8 cellular contexts compared by ENCODE assay signal in the genomic region with DNA sequence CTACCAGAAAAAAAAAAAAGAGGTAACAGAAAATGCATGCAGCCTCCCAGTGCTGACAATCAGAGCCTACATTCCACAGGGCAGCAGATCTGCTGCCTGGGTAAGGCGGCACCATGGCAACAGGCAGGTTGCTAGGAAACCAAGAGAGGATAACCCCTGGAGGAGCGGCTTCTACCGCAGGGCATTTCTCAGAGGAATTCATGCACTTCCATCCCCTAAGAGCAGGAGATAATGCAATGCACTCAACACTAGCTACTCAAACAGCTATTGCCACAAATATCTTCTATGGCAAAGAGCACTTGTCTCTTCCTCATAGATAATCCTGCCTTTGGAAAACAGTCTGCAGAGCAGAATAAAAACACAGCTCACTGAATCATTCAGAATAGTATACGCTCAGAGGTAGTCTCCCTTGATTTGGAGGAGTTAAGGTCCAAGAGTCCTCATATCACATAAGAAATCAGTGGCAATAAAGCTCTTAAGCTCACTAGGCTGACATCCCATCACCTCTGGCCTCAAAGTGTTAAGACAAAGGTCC. TPM values are rescaled to one million over a fixed set of nuclear protein-coding genes. Genes with fewer than 3 reads are reported as not detected.
DNase-seq lines count a peak whose midpoint lies in the region; ATAC-seq and TF ChIP-seq lines count a peak whose summit lies in the region.

No MANE protein-coding gene starts in this region.

- no peak overlapping the region for H3K4me3 Mint-ChIP-seq in activated T-helper 1 cell treated with anti-CD3 and anti-CD28 coated beads, Interleukin-12 subunit alpha, Interleukin-12 subunit beta, Interleukin-2, Interleukin-4 antibody, amounts not matched to agents 30 ng/mL and 10 ng/mL and 1 ng/mL, durations not matched to agents 14 hours and 24 hours and 36 hours
- H3K4me3 Mint-ChIP-seq in activated naive CD8-positive, alpha-beta T cell treated with anti-CD3 and anti-CD28 coated beads for 36 hours: no peak overlapping the region

- H3K27me3 Mint-ChIP-seq in activated T-helper 1 cell treated with anti-CD3 and anti-CD28 coated beads, Interleukin-12 subunit alpha, Interleukin-12 subunit beta, Interleukin-2, Interleukin-4 antibody, amounts not matched to agents 30 ng/mL and 10 ng/mL and 1 ng/mL, durations not matched to agents 14 hours and 24 hours and 36 hours (ENCODE audit: insufficient read depth): no peaks in the 10 kb centered on the region
- H3K27me3 Mint-ChIP-seq in activated naive CD8-positive, alpha-beta T cell treated with anti-CD3 and anti-CD28 coated beads for 36 hours: no peaks in the 10 kb centered on the region

- peaks cover 55% of the 10 kb centered on the region for H3K4me1 Mint-ChIP-seq in activated T-helper 1 cell treated with anti-CD3 and anti-CD28 coated beads, Interleukin-12 subunit alpha, Interleukin-12 subunit beta, Interleukin-2, Interleukin-4 antibody, amounts not matched to agents 30 ng/mL and 10 ng/mL and 1 ng/mL, durations not matched to agents 14 hours and 24 hours and 36 hours (ENCODE audit: low read depth)
- peaks cover 75% of the 10 kb centered on the region for H3K4me1 Mint-ChIP-seq in activated naive CD8-positive, alpha-beta T cell treated with anti-CD3 and anti-CD28 coated beads for 36 hours

- peaks cover 0 to 15% (median 0%) of the 10 kb centered on the region in 9 donors for H3K36me3 ChIP-seq in heart left ventricle
- peaks cover 0 to 8% (median 0%) of the 10 kb centered on the region in 3 donors for H3K36me3 ChIP-seq in esophagus squamous epithelium

- TF ChIP-seq POLR2A in heart left ventricle (IDR thresholded peaks at IDR 0.05) (no peak), esophagus squamous epithelium (IDR thresholded peaks at IDR 0.05) (no peak)

- peaks cover 32 to 100% (median 91%) of the 10 kb centered on the region in 12 donors for H3K4me1 ChIP-seq in heart left ventricle
- peaks cover 19 to 100% (median 66%) of the 10 kb centered on the region in 3 donors for H3K4me1 ChIP-seq in esophagus squamous epithelium

- H3K4me3 ChIP-seq in heart left ventricle (no peak overlapping the region), esophagus squamous epithelium (no peak overlapping the region)

- H3K36me3 Mint-ChIP-seq in activated T-helper 1 cell treated with anti-CD3 and anti-CD28 coated beads, Interleukin-12 subunit alpha, Interleukin-12 subunit beta, Interleukin-2, Interleukin-4 antibody, amounts not matched to agents 30 ng/mL and 10 ng/mL and 1 ng/mL, durations not matched to agents 14 hours and 24 hours and 36 hours (ENCODE audit: low read depth): no peaks in the 10 kb centered on the region
- peaks cover 3% of the 10 kb centered on the region for H3K36me3 Mint-ChIP-seq in activated naive CD8-positive, alpha-beta T cell treated with anti-CD3 and anti-CD28 coated beads for 36 hours

- H3K27ac ChIP-seq in heart left ventricle (peak overlapping the region in 5 of 12 donors; percentile 3 to 42 (median 32)), esophagus squamous epithelium (peak overlapping the region in 1 of 4 donors; percentile 4)

- ATAC-seq in heart left ventricle: peak; percentile 49 to 63 (median 60)

- H3K27ac Mint-ChIP-seq in activated T-helper 1 cell treated with anti-CD3 and anti-CD28 coated beads, Interleukin-12 subunit alpha, Interleukin-12 subunit beta, Interleukin-2, Interleukin-4 antibody, amounts not matched to agents 30 ng/mL and 10 ng/mL and 1 ng/mL, durations not matched to agents 14 hours and 24 hours and 36 hours: peak overlapping the region; percentile 14
- no peak overlapping the region for H3K27ac Mint-ChIP-seq in activated naive CD8-positive, alpha-beta T cell treated with anti-CD3 and anti-CD28 coated beads for 36 hours

- no peaks in the 10 kb centered on the region for H3K27me3 ChIP-seq in heart left ventricle
- no peaks in the 10 kb centered on the region for H3K27me3 ChIP-seq in esophagus squamous epithelium

- WGBS in heart left ventricle, 4 donors: 14 to 28% (median 22%) methylated on average over 4 of the region's 4 CpGs
- WGBS in esophagus squamous epithelium, 2 donors: 48 to 51% methylated on average over 4 of the region's 4 CpGs

- DNase-seq in Caki2 (ENCODE audit: low read depth): peak; percentile 91
- peak; percentile 69 to 93 (median 91) for DNase-seq in NCI-H1417 (lab: John Stamatoyannopoulos, UW)
- DNase-seq in activated T-helper 1 cell treated with anti-CD3 and anti-CD28 coated beads, Interleukin-12 subunit alpha, Interleukin-12 subunit beta, Interleukin-2, Interleukin-4 antibody, amounts not matched to agents 30 ng/mL and 10 ng/mL and 1 ng/mL, durations not matched to agents 14 hours and 24 hours and 36 hours (ENCODE audit: low spot score): no peak
- DNase-seq in heart left ventricle: peak in 4 of 5 donors; percentile 73 to 83 (median 79)
- DNase-seq in putamen (ENCODE audit: low spot score): peak; percentile 89
- no peak for DNase-seq in activated naive CD8-positive, alpha-beta T cell treated with anti-CD3 and anti-CD28 coated beads for 36 hours
- no peak for DNase-seq in esophagus squamous epithelium (lab: John Stamatoyannopoulos, UW)
- no peak for DNase-seq in NOMO-1 treated with DMSO at 0.1 percent for 48 hours (lab: John Stamatoyannopoulos, UW; ENCODE audit: unreplicated experiment)

- H3K9me3 ChIP-seq in heart left ventricle: no peaks in the 10 kb centered on the region
- H3K9me3 ChIP-seq in esophagus squamous epithelium: no peaks in the 10 kb centered on the region

- H3K9me3 Mint-ChIP-seq in activated T-helper 1 cell treated with anti-CD3 and anti-CD28 coated beads, Interleukin-12 subunit alpha, Interleukin-12 subunit beta, Interleukin-2, Interleukin-4 antibody, amounts not matched to agents 30 ng/mL and 10 ng/mL and 1 ng/mL, durations not matched to agents 14 hours and 24 hours and 36 hours: no peaks in the 10 kb centered on the region
- H3K9me3 Mint-ChIP-seq in activated naive CD8-positive, alpha-beta T cell treated with anti-CD3 and anti-CD28 coated beads for 36 hours: peaks cover 2% of the 10 kb centered on the region

- in situ Hi-C loops in Caki2 (cut with HindIII; ENCODE audit: low pct_unique_long_range_greater_than_20kb, low sequenced_read_pairs): loop anchor here (10.0 kb wide), 1 partner anchor 75 kb away; no protein-coding TSS in a partner anchor

- TF ChIP-seq CTCF in heart left ventricle (IDR thresholded peaks at IDR 0.05): no peak
- TF ChIP-seq CTCF in esophagus squamous epithelium (IDR thresholded peaks at IDR 0.05): no peak

- intact Hi-C loops in activated T-helper 1 cell treated with anti-CD3 and anti-CD28 coated beads, Interleukin-12 subunit alpha, Interleukin-12 subunit beta, Interleukin-2, Interleukin-4 antibody, amounts not matched to agents 30 ng/mL and 10 ng/mL and 1 ng/mL, durations not matched to agents 14 hours and 24 hours and 36 hours (cut with micrococcal nuclease): no loop called here
- intact Hi-C loops in heart left ventricle (cut with DNase I) (loop anchor here in 1 of 10 donors (5.0 kb wide), 1 partner anchor 57 kb away; no protein-coding TSS in a partner anchor), esophagus squamous epithelium (cut with DNase I) (no loop called here)

RNA-seq across cellular contexts. Expression of gene PSAP, which starts 10.8 kb away (rescaled TPM):
- 1,521 and 1,603 TPM in 2 replicates for total RNA-seq in Caki2 (2014; rRNA removed; shearing (Covaris generic); ENCODE audit: low replicate concordance)
- total RNA-seq in activated T-helper 1 cell treated with anti-CD3 and anti-CD28 coated beads, Interleukin-12 subunit alpha, Interleukin-12 subunit beta, Interleukin-2, Interleukin-4 antibody, amounts not matched to agents 30 ng/mL and 10 ng/mL and 1 ng/mL, durations not matched to agents 14 hours and 24 hours and 36 hours: 117 and 122 TPM in 2 replicates
- total RNA-seq in heart left ventricle (1,000 to 10,000 TPM; 1,282 to 2,171 (median 1,665) TPM), esophagus squamous epithelium (100 to 1,000 TPM; 280 to 623 (median 490) TPM)
- 1,000 to 10,000 TPM in 1 of 2 donors, 100 to 1,000 TPM in 1; 454 to 1,132 TPM for polyA plus RNA-seq in heart left ventricle
- 10 to 100 TPM; 93.1 to 97.0 TPM for total RNA-seq in activated naive CD8-positive, alpha-beta T cell treated with anti-CD3 and anti-CD28 coated beads for 36 hours

Comparison
In these comparisons a context has a peak if more than half of its experiments do, and no peak if none do; other contexts are left out.
1. DNase-seq: peak in Caki2 (single experiment), NCI-H1417 (3 of 3), heart left ventricle (4 of 5) and putamen (single experiment); none in activated T-helper 1 cell treated with anti-CD3 and anti-CD28 coated beads, Interleukin-12 subunit alpha, Interleukin-12 subunit beta, Interleukin-2, Interleukin-4 antibody, amounts not matched to agents 30 ng/mL and 10 ng/mL and 1 ng/mL, durations not matched to agents 14 hours and 24 hours and 36 hours (single experiment), activated naive CD8-positive, alpha-beta T cell treated with anti-CD3 and anti-CD28 coated beads for 36 hours (single experiment), esophagus squamous epithelium (single experiment) and NOMO-1 treated with DMSO at 0.1 percent for 48 hours (single experiment).